Comparison of ENCODE assay signal across 11 cellular contexts in the genomic region with DNA sequence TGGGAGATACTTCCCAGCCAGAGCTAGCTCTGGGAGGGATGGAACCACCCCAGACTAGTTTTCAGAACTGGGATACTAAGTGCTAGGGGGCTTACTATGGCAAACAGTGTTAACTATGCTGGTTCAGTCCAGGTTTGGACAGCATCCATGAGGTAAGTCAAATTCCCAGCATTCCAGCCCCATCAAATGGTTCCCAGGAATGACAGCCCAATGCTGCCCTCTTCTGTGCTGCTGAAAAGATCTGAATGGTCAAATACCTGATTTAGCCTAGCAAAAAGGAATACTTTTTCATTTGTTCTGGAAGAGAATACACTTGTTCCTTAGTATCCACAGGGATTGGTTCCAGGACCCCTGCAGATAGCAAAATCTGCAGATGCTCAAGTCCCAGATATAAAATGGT.
DNase-seq lines count a peak whose midpoint lies in the region; ATAC-seq, FAIRE-seq and TF ChIP-seq lines count a peak whose summit lies in the region.
"Had no signal": no experiment of that assay in that cellular context is flagged by ENCODE, and none has a peak within 500 bp of the region (broad histone marks: within the 10 kb centered on the region; RNA-seq: fewer than 3 reads in every experiment).

No MANE protein-coding gene starts in this region.

- no peak overlapping the region for H3K4me3 ChIP-seq in cardiac fibroblast (replicated peaks in 1 of 2; ENCODE audit: low read depth in 2 of 2, low read length in 2 of 2)

- DNase-seq in COR-L47 (lab: John Stamatoyannopoulos, UW), result peak; percentile 6
- peak; percentile 9 for DNase-seq in HTR-8/SVneo (ENCODE audit: insufficient read length, low spot score)
- DNase-seq in cardiac fibroblast (ENCODE audit: low read depth in 2 of 2), result peak; percentile 43 to 61
- DNase-seq in lung microvascular endothelial cell (ENCODE audit: low read depth in 2 of 2), result peak; percentile 20 to 41
- DNase-seq in dedifferentiated amniotic fluid mesenchymal stem cell (ENCODE audit: extremely low spot score), result no peak
- DNase-seq: activated gamma-delta T cell treated with Interleukin-2 at 50 U/mL for 16 hours; SHP77 treated with DMSO at 0.1 percent for 48 hours; stimulated activated CD4-positive, alpha-beta T cell treated with anti-CD3 and anti-CD28 coated beads, Interleukin-4, amount 100 ng/mL, for 1 hour had no signal

- ATAC-seq in HG02571 (IDR thresholded peaks at IDR 0.05; ENCODE audit: unreplicated experiment) (no peak), GM18909 (IDR thresholded peaks at IDR 0.05; ENCODE audit: poor library complexity, unreplicated experiment) (no peak), HG03139 (IDR thresholded peaks at IDR 0.05; ENCODE audit: unreplicated experiment) (no peak)

- peak; percentile 26 for TF ChIP-seq CTCF in cardiac fibroblast (IDR thresholded peaks at IDR 0.05; ENCODE audit: low read depth, low read length)

- FAIRE-seq in HTR-8/SVneo (lab: Jason Lieb, UNC), result no peak
